In the genomic region with DNA sequence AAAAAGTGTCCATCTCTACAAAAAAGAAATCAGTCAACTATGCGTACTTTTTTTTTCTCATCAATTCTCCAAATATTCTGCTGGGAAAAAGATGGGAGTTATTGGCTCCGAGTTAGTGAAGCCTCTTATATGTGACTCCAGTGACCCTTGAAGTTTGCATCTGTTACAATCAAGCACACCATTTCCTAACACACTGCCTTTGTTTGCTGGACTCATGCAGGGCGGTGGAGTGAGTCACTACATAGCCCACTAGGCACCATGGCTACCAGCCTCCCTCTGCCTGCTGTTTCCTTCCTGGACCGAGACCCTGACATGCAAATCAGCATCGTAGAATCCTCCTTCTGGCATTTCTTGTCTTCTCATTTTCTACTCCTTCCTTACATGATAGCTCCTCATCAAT, we compare ENCODE assay signal across 11 cellular contexts.
DNase-seq lines count a peak whose midpoint lies in the region; ATAC-seq and TF ChIP-seq lines count a peak whose summit lies in the region.
"Had no signal": no experiment of that assay in that cellular context is flagged by ENCODE, and none has a peak within 500 bp of the region (broad histone marks: within the 10 kb centered on the region; RNA-seq: fewer than 3 reads in every experiment).

No MANE protein-coding gene starts in this region.

- peak; percentile 23 for DNase-seq in H7
- DNase-seq in SK-MEL-5 (ENCODE audit: low read depth, low spot score): peak; percentile 86
- DNase-seq in foreskin fibroblast: peak; percentile 71 to 79
- DNase-seq in sciatic nerve (ENCODE audit: low spot score): no peak
- DNase-seq in mesothelial cell of epicardium (ENCODE audit: low spot score in 2 of 2, unreplicated experiment in 2 of 2): no peak
- DNase-seq in Kasumi-1 (lab: John Stamatoyannopoulos, UW): no peak
- DNase-seq: left ventricle myocardium inferior had no signal

- no peak overlapping the region for H3K4me3 ChIP-seq in H7 (ENCODE audit: insufficient read depth, low read depth, low read length)
- no peak overlapping the region for H3K4me3 ChIP-seq in foreskin fibroblast (ENCODE audit: low read depth in 1 of 2, low read length in 2 of 2)
- H3K4me3 ChIP-seq: GM12878, left ventricle myocardium inferior had no signal

- peak; percentile 49 for ATAC-seq in sciatic nerve
- no peak for ATAC-seq in GM21390 (IDR thresholded peaks at IDR 0.05; ENCODE audit: unreplicated experiment)
- ATAC-seq in HG02840 (IDR thresholded peaks at IDR 0.05; ENCODE audit: low FRiP score, unreplicated experiment): no peak
- ATAC-seq: GM12878 had no signal

- in situ Hi-C loops in SK-MEL-5 (cut with HindIII; ENCODE audit: low pct_unique_long_range_greater_than_20kb, low sequenced_read_pairs): no loop called here

- no peaks in the 10 kb centered on the region for H3K9me3 Mint-ChIP-seq in mesothelial cell of epicardium
- H3K9me3 Mint-ChIP-seq: activated naive CD4-positive, alpha-beta T cell treated with anti-CD3 and anti-CD28 coated beads, Interleukin-2, amount 50 U/mL, for 24 hours had no signal

- H3K27me3 ChIP-seq in H7 (ENCODE audit: control insufficient read depth, insufficient read depth, low read length): no peaks in the 10 kb centered on the region

- no peaks in the 10 kb centered on the region for H3K27me3 Mint-ChIP-seq in mesothelial cell of epicardium (ENCODE audit: low read depth)
- H3K27me3 Mint-ChIP-seq: activated naive CD4-positive, alpha-beta T cell treated with anti-CD3 and anti-CD28 coated beads, Interleukin-2, amount 50 U/mL, for 24 hours had no signal

- TF ChIP-seq CTCF in foreskin fibroblast (IDR thresholded peaks at IDR 0.05; ENCODE audit: low read depth, low read length): no peak
- no peak for TF ChIP-seq CTCF in mesothelial cell of epicardium (IDR thresholded peaks at IDR 0.05; ENCODE audit: unreplicated experiment)

- intact Hi-C loops in sciatic nerve (cut with DNase I): no loop called here

- H3K27ac Mint-ChIP-seq in mesothelial cell of epicardium: no peak overlapping the region
- H3K27ac Mint-ChIP-seq: activated naive CD4-positive, alpha-beta T cell treated with anti-CD3 and anti-CD28 coated beads, Interleukin-2, amount 50 U/mL, for 24 hours had no signal

- H3K36me3 ChIP-seq in H7 (replicated peaks; ENCODE audit: control insufficient read depth, insufficient read depth, low read length): no peaks in the 10 kb centered on the region
- H3K36me3 ChIP-seq: left ventricle myocardium inferior had no signal

- H3K4me3 Mint-ChIP-seq in mesothelial cell of epicardium: no peak overlapping the region
- H3K4me3 Mint-ChIP-seq: activated naive CD4-positive, alpha-beta T cell treated with anti-CD3 and anti-CD28 coated beads, Interleukin-2, amount 50 U/mL, for 24 hours had no signal

- no peaks in the 10 kb centered on the region for H3K4me1 Mint-ChIP-seq in mesothelial cell of epicardium
- H3K4me1 Mint-ChIP-seq: activated naive CD4-positive, alpha-beta T cell treated with anti-CD3 and anti-CD28 coated beads, Interleukin-2, amount 50 U/mL, for 24 hours had no signal

- H3K36me3 Mint-ChIP-seq in mesothelial cell of epicardium: no peaks in the 10 kb centered on the region
- H3K36me3 Mint-ChIP-seq: activated naive CD4-positive, alpha-beta T cell treated with anti-CD3 and anti-CD28 coated beads, Interleukin-2, amount 50 U/mL, for 24 hours had no signal

Comparison
In these comparisons a context has a peak if more than half of its experiments do, and no peak if none do; other contexts are left out.
1. DNase-seq: peak in H7 (single experiment), SK-MEL-5 (single experiment) and foreskin fibroblast (2 of 2); none in sciatic nerve (single experiment), mesothelial cell of epicardium (0 of 2) and Kasumi-1 (0 of 2).